12 cellular contexts compared by ENCODE assay signal in the genomic region with DNA sequence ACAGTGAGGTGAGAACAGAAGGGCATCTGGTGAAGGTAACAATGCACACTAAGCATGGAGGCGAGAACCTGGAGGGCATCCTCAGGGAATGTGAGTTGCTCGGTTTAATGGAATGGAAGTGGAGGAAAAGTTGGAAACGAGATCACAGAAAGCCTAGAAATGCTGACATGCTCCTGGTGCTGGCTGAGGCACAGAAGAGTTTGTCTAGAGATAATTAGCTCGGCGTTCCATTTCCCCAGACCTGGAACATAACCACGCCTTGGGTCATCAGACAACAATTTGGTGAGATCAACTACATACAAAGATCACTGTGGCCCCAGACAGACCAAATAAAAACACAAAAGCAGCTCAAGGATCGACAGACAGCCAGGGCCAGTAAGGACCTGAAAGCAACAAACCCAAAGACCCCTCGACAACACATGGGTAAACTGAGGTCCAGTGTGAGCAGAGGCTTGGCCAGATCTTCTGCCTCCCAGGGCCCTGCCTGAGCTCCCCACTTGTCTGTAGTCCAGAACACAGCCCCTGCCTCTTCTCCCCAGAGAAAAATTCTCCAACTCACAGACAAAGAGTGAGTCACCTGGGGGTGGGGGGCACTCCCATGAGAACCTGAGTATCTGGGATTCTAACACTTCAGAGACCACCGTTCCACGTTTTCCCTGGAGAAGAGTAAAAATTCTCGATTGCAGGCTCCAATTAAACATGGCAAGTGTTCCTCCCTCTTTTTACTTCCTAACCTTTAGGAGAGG. TPM values are rescaled to one million over a fixed set of nuclear protein-coding genes. Genes with fewer than 3 reads are reported as not detected.
A peak's percentile ranks its signal among the peaks of the same experiment; 100 is the strongest.
DNase-seq lines count a peak whose midpoint lies in the region; ATAC-seq and TF ChIP-seq lines count a peak whose summit lies in the region.
"Had no signal": no experiment of that assay in that cellular context is flagged by ENCODE, and none has a peak within 500 bp of the region (broad histone marks: within the 10 kb centered on the region; RNA-seq: fewer than 3 reads in every experiment).

No MANE protein-coding gene starts in this region.

- H3K9me2 ChIP-seq in SK-N-SH: no peaks in the 10 kb centered on the region

- peak overlapping the region; percentile 32 for H2BK5ac ChIP-seq in neuronal stem cell (ENCODE audit: low read length)

- no peak overlapping the region for H3K23ac ChIP-seq in neuronal stem cell (ENCODE audit: low read depth, low read length, poor library complexity)

- peak in 1 of 2 experiments; percentile 17; a peak in 1 of 4 replicates for TF ChIP-seq EP300 in SK-N-SH (IDR thresholded peaks at IDR 0.05; ENCODE audit: borderline replicate concordance in 1 of 2, low read depth in 1 of 2, low read length in 1 of 2)

- H3K14ac ChIP-seq in neuronal stem cell (ENCODE audit: low read length): no peak overlapping the region

- peak overlapping the region; percentile 73 for H2BK120ac ChIP-seq in neuronal stem cell (ENCODE audit: low read depth, low read length)

- peak; percentile 45 for DNase-seq in AG08396 (ENCODE audit: low spot score)
- DNase-seq in SK-N-SH: no peak
- DNase-seq in fibroblast of the aortic adventitia (ENCODE audit: low read depth): peak; percentile 72
- no peak for DNase-seq in neuronal stem cell (ENCODE audit: low spot score)
- DNase-seq in HT-29 (ENCODE audit: low spot score): no peak
- no peak for DNase-seq in activated T-cell treated with anti-CD3 and anti-CD28 coated beads, Interleukin-2, amount 50 U/mL, for 4 hours
- no peak for DNase-seq in hypothalamus (lab: John Stamatoyannopoulos, UW)
- DNase-seq: naive B cell, NCI-H2171 treated with DMSO at 0.1 percent for 48 hours had no signal

- no peak overlapping the region for H3K4ac ChIP-seq in neuronal stem cell (ENCODE audit: low read length)

- H3F3A ChIP-seq in SK-N-SH (replicated peaks; ENCODE audit: insufficient read depth): peaks cover 43% of the 10 kb centered on the region

- H3K27me3 ChIP-seq in SK-N-SH (ENCODE audit: insufficient read depth): no peaks in the 10 kb centered on the region
- H3K27me3 ChIP-seq in neuronal stem cell (ENCODE audit: control insufficient read depth in 3 of 3, insufficient read depth in 3 of 3, low read depth in 1 of 3, low read length in 3 of 3): no peaks in the 10 kb centered on the region
- H3K27me3 ChIP-seq: BLaER1, cardiac muscle cell had no signal

- H4K91ac ChIP-seq in neuronal stem cell (ENCODE audit: low read depth, low read length, poor library complexity): peak overlapping the region; percentile 93

- peaks cover 21 to 37% of the 10 kb centered on the region in 2 experiments for H3K36me3 ChIP-seq in SK-N-SH (replicated peaks in 1 of 2; ENCODE audit: control insufficient read depth in 1 of 2, insufficient read depth in 2 of 2, low read length in 1 of 2)
- H3K36me3 ChIP-seq in neuronal stem cell (replicated peaks in 1 of 2; ENCODE audit: control insufficient read depth in 2 of 2, insufficient read depth in 2 of 2, low read length in 2 of 2): no peaks in the 10 kb centered on the region
- H3K36me3 ChIP-seq: BLaER1, cardiac muscle cell had no signal

- H2AFZ ChIP-seq in SK-N-SH (ENCODE audit: low read depth): no peak overlapping the region
- H2AFZ ChIP-seq in neuronal stem cell (ENCODE audit: low read length): peak overlapping the region; percentile 76

- POLR2A ChIA-PET in SK-N-SH (lab: Yijun Ruan, JAX): interaction anchor here (1.1 kb wide), 1 partner anchor 78 kb away, joined by 5 read pairs; no protein-coding TSS in a partner anchor

- peak overlapping the region; percentile 68 for H2AK5ac ChIP-seq in neuronal stem cell (ENCODE audit: low read depth, low read length)

- peaks cover 53% of the 10 kb centered on the region in 2 experiments for H3K4me1 ChIP-seq in SK-N-SH (ENCODE audit: control insufficient read depth in 1 of 2, insufficient read depth in 2 of 2, low read depth in 1 of 2, low read length in 1 of 2)
- peaks cover 45 to 48% of the 10 kb centered on the region in 2 donors for H3K4me1 ChIP-seq in neuronal stem cell (ENCODE audit: control insufficient read depth in 2 of 2, insufficient read depth in 1 of 2, low read depth in 1 of 2, low read length in 2 of 2)

- no peak overlapping the region for H3K4me3 Mint-ChIP-seq in activated T-cell treated with anti-CD3 and anti-CD28 coated beads, Interleukin-2, amount 50 U/mL, for 4 hours

- peak overlapping the region; percentile 92 for H3K18ac ChIP-seq in neuronal stem cell (ENCODE audit: low read length)

- H3K27me3 Mint-ChIP-seq in activated T-cell treated with anti-CD3 and anti-CD28 coated beads, Interleukin-2, amount 50 U/mL, for 4 hours (ENCODE audit: low read depth): no peaks in the 10 kb centered on the region

- H3K36me3 Mint-ChIP-seq in activated T-cell treated with anti-CD3 and anti-CD28 coated beads, Interleukin-2, amount 50 U/mL, for 4 hours (ENCODE audit: insufficient read depth): no peaks in the 10 kb centered on the region
- H3K36me3 Mint-ChIP-seq: naive B cell had no signal

- TF ChIP-seq CTCF in SK-N-SH (IDR thresholded peaks at IDR 0.05): no peak
- TF ChIP-seq CTCF in fibroblast of the aortic adventitia (IDR thresholded peaks at IDR 0.05; ENCODE audit: insufficient read depth, low read length): no peak

- H3K9ac ChIP-seq in SK-N-SH: peak overlapping the region; percentile 61
- H3K9ac ChIP-seq in neuronal stem cell (ENCODE audit: low read depth, low read length, poor library complexity): no peak overlapping the region
- H3K9ac ChIP-seq: BLaER1 had no signal

- TF ChIP-seq RAD21 in SK-N-SH (IDR thresholded peaks at IDR 0.05; ENCODE audit: low read length): no peak

- no peaks in the 10 kb centered on the region for H3K79me1 ChIP-seq in neuronal stem cell (ENCODE audit: low read depth, low read length)

- no peaks in the 10 kb centered on the region for H4K20me1 ChIP-seq in SK-N-SH (ENCODE audit: insufficient read depth)
- H4K20me1 ChIP-seq: BLaER1 had no signal

- ATAC-seq in activated T-cell treated with anti-CD3 and anti-CD28 coated beads, Interleukin-2, amount 50 U/mL, for 4 hours: no peak
- no peak for ATAC-seq in GM21526 (IDR thresholded peaks at IDR 0.05; ENCODE audit: low FRiP score, unreplicated experiment)

- H2BK12ac ChIP-seq in neuronal stem cell (ENCODE audit: low read length): peak overlapping the region; percentile 63

- H3K4me3 ChIP-seq in SK-N-SH (ENCODE audit: low read depth in 2 of 2, low read length in 1 of 2): no peak overlapping the region
- no peak overlapping the region for H3K4me3 ChIP-seq in fibroblast of the aortic adventitia (ENCODE audit: low read depth, low read length)
- no peak overlapping the region for H3K4me3 ChIP-seq in neuronal stem cell (ENCODE audit: low read length in 2 of 2)
- H3K4me3 ChIP-seq: BLaER1, cardiac muscle cell had no signal

- H3K4me1 Mint-ChIP-seq in activated T-cell treated with anti-CD3 and anti-CD28 coated beads, Interleukin-2, amount 50 U/mL, for 4 hours (ENCODE audit: low read depth): no peaks in the 10 kb centered on the region
- H3K4me1 Mint-ChIP-seq: naive B cell had no signal

- no peaks in the 10 kb centered on the region for H3K9me3 Mint-ChIP-seq in activated T-cell treated with anti-CD3 and anti-CD28 coated beads, Interleukin-2, amount 50 U/mL, for 4 hours

- 42% methylated on average over 11 of the region's 11 CpGs for WGBS in SK-N-SH (ENCODE audit: low lambda C conversion rate)
- no CpG with 5 or more reads among the region's 11 CpGs for WGBS in neuronal stem cell (ENCODE audit: extremely low coverage in 2 of 2, insufficient read length in 2 of 2, insufficient replicate concordance in 1 of 2), 2 donors

- H3K4me2 ChIP-seq in SK-N-SH: peak overlapping the region; percentile 72
- H3K4me2 ChIP-seq in neuronal stem cell (ENCODE audit: insufficient read depth, low read length, poor library complexity, severe bottlenecking): peak overlapping the region; percentile 23
- H3K4me2 ChIP-seq: BLaER1 had no signal

- peak overlapping the region; percentile 69 for H2BK15ac ChIP-seq in neuronal stem cell (ENCODE audit: low read length)

- no peak overlapping the region for H4K8ac ChIP-seq in neuronal stem cell (ENCODE audit: low read depth, low read length)

- H3K9me3 ChIP-seq in SK-N-SH (no peaks in the 10 kb centered on the region), neuronal stem cell (replicated peaks in 1 of 2; ENCODE audit: control insufficient read depth in 2 of 2, insufficient read depth in 1 of 2, low read depth in 1 of 2, low read length in 2 of 2) (no peaks in the 10 kb centered on the region)
- H3K9me3 ChIP-seq: BLaER1 had no signal

- CTCF ChIA-PET in SK-N-SH (lab: Yijun Ruan, JAX): interaction anchor here (0.7 to 5.3 kb wide), 36 partner anchors 8 to 377 kb away, joined by 3 to 74 read pairs (median 6); a partner anchor contains a TSS

- H3K27ac ChIP-seq in SK-N-SH (ENCODE audit: low read depth in 2 of 2, low read length in 1 of 2) (peak overlapping the region; percentile 97 to 99), neuronal stem cell (replicated peaks; ENCODE audit: low read length) (peak overlapping the region; percentile 87)
- H3K27ac ChIP-seq: BLaER1, cardiac muscle cell had no signal

- peaks cover 98% of the 10 kb centered on the region for H3K79me2 ChIP-seq in SK-N-SH (ENCODE audit: insufficient read depth)

TF ChIP-seq in SK-N-SH, 30 proteins besides CTCF, POLR2A, EP300 and RAD21 (continues in another document):
- TF ChIP-seq, protein P1, sequence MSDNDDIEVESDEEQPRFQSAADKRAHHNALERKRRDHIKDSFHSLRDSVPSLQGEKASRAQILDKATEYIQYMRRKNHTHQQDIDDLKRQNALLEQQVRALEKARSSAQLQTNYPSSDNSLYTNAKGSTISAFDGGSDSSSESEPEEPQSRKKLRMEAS (IDR thresholded peaks at IDR 0.05; ENCODE audit: low read depth): no peak
- no peak for TF ChIP-seq FOXM1 (IDR thresholded peaks at IDR 0.05; ENCODE audit: low read depth)
- TF ChIP-seq NFIC (IDR thresholded peaks at IDR 0.05; ENCODE audit: borderline replicate concordance): 0 out of 2 replicates have a peak, but pooled peaks have one; percentile 19
- TF ChIP-seq JUND (IDR thresholded peaks at IDR 0.05): 0 out of 2 replicates have a peak, but pooled peaks have one; percentile 31
- TF ChIP-seq YY1 (IDR thresholded peaks at IDR 0.05; ENCODE audit: low read depth): no peak

RNA-seq across cellular contexts. Expression of a gene that starts 52.5 kb away (rescaled TPM):
- 20.5 and 26.0 TPM in 2 replicates for polyA plus RNA-seq in SK-N-SH (2012; rRNA removed)
- 14.2 and 18.7 TPM in 2 replicates for polyA plus RNA-seq in SK-N-SH (2012; cell fraction: cytosol; rRNA removed)
- 21.7 and 22.0 TPM in 2 replicates for polyA plus RNA-seq in SK-N-SH (2012; cell fraction: nucleus; rRNA removed)
- total RNA-seq in fibroblast of the aortic adventitia (ENCODE audit: low replicate concordance): 4.5 and 26.5 TPM in 2 replicates
- polyA plus RNA-seq in neuronal stem cell (2013, experiment 1 of 2): 2.1 TPM
- 1.9 TPM for polyA plus RNA-seq in neuronal stem cell (2013, experiment 2 of 2)
- total RNA-seq in HT-29 (2014; rRNA removed; shearing (Covaris generic)): 54.8 and 65.4 TPM in 2 replicates
- total RNA-seq in activated T-cell treated with anti-CD3 and anti-CD28 coated beads, Interleukin-2, amount 50 U/mL, for 4 hours: 1 to 10 TPM; 2.6 to 4.0 (median 3.4) TPM

Comparison
In these comparisons a context has a peak if more than half of its experiments do, and no peak if none do; other contexts are left out.
1. DNase-seq: peak in AG08396 (single experiment) and fibroblast of the aortic adventitia (single experiment); none in SK-N-SH (single experiment), neuronal stem cell (single experiment), HT-29 (single experiment), activated T-cell treated with anti-CD3 and anti-CD28 coated beads, Interleukin-2, amount 50 U/mL, for 4 hours (single experiment) and hypothalamus (0 of 51).